In the genomic region with DNA sequence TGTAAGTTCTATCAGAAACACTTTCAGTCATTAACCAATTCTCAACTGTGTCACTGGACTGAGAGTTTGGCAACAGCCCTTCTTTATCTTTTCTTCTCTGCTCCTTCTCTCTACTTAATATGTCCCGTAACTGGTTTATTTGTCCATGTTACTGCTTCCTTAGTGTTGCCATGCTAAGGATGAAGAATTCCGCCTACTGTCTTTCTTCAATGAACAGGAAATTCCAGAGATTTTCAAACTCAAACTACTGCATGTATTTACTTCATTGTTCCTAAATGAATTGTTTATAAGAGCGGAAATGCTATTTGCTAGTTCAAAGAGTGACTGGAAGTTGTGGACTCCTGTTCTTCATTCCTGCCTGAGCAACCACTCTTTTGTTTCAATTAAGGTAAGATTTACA, we compare ENCODE assay signal across 1 cellular context.
TF ChIP-seq lines count a peak whose summit lies in the region.

No MANE protein-coding gene starts in this region.

TF ChIP-seq in WTC11, 78 proteins besides CTCF, POLR2A, EP300 and RAD21 (continued from another document):
- TF ChIP-seq, protein P1, sequence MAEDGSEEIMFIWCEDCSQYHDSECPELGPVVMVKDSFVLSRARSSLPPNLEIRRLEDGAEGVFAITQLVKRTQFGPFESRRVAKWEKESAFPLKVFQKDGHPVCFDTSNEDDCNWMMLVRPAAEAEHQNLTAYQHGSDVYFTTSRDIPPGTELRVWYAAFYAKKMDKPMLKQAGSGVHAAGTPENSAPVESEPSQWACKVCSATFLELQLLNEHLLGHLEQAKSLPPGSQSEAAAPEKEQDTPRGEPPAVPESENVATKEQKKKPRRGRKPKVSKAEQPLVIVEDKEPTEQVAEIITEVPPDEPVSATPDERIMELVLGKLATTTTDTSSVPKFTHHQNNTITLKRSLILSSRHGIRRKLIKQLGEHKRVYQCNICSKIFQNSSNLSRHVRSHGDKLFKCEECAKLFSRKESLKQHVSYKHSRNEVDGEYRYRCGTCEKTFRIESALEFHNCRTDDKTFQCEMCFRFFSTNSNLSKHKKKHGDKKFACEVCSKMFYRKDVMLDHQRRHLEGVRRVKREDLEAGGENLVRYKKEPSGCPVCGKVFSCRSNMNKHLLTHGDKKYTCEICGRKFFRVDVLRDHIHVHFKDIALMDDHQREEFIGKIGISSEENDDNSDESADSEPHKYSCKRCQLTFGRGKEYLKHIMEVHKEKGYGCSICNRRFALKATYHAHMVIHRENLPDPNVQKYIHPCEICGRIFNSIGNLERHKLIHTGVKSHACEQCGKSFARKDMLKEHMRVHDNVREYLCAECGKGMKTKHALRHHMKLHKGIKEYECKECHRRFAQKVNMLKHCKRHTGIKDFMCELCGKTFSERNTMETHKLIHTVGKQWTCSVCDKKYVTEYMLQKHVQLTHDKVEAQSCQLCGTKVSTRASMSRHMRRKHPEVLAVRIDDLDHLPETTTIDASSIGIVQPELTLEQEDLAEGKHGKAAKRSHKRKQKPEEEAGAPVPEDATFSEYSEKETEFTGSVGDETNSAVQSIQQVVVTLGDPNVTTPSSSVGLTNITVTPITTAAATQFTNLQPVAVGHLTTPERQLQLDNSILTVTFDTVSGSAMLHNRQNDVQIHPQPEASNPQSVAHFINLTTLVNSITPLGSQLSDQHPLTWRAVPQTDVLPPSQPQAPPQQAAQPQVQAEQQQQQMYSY (CRISPR knock-in tag; IDR thresholded peaks at IDR 0.05) = no peak
- TF ChIP-seq RELA (CRISPR knock-in tag; IDR thresholded peaks at IDR 0.05; ENCODE audit: borderline replicate concordance) (no peak), ZNF671 (CRISPR knock-in tag; IDR thresholded peaks at IDR 0.05) (no peak), CBFB (CRISPR knock-in tag; IDR thresholded peaks at IDR 0.05; ENCODE audit: low read depth) (no peak), SMAD3 (CRISPR knock-in tag; IDR thresholded peaks at IDR 0.05; ENCODE audit: borderline replicate concordance) (no peak), GRHL2 (CRISPR knock-in tag; IDR thresholded peaks at IDR 0.05; ENCODE audit: insufficient replicate concordance, severe bottlenecking) (no peak), MYBL2 (CRISPR knock-in tag; IDR thresholded peaks at IDR 0.05) (no peak)
- TF ChIP-seq, protein P2, sequence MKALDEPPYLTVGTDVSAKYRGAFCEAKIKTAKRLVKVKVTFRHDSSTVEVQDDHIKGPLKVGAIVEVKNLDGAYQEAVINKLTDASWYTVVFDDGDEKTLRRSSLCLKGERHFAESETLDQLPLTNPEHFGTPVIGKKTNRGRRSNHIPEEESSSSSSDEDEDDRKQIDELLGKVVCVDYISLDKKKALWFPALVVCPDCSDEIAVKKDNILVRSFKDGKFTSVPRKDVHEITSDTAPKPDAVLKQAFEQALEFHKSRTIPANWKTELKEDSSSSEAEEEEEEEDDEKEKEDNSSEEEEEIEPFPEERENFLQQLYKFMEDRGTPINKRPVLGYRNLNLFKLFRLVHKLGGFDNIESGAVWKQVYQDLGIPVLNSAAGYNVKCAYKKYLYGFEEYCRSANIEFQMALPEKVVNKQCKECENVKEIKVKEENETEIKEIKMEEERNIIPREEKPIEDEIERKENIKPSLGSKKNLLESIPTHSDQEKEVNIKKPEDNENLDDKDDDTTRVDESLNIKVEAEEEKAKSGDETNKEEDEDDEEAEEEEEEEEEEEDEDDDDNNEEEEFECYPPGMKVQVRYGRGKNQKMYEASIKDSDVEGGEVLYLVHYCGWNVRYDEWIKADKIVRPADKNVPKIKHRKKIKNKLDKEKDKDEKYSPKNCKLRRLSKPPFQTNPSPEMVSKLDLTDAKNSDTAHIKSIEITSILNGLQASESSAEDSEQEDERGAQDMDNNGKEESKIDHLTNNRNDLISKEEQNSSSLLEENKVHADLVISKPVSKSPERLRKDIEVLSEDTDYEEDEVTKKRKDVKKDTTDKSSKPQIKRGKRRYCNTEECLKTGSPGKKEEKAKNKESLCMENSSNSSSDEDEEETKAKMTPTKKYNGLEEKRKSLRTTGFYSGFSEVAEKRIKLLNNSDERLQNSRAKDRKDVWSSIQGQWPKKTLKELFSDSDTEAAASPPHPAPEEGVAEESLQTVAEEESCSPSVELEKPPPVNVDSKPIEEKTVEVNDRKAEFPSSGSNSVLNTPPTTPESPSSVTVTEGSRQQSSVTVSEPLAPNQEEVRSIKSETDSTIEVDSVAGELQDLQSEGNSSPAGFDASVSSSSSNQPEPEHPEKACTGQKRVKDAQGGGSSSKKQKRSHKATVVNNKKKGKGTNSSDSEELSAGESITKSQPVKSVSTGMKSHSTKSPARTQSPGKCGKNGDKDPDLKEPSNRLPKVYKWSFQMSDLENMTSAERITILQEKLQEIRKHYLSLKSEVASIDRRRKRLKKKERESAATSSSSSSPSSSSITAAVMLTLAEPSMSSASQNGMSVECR (CRISPR knock-in tag; IDR thresholded peaks at IDR 0.05; ENCODE audit: borderline replicate concordance) = no peak
- TF ChIP-seq, protein P3, sequence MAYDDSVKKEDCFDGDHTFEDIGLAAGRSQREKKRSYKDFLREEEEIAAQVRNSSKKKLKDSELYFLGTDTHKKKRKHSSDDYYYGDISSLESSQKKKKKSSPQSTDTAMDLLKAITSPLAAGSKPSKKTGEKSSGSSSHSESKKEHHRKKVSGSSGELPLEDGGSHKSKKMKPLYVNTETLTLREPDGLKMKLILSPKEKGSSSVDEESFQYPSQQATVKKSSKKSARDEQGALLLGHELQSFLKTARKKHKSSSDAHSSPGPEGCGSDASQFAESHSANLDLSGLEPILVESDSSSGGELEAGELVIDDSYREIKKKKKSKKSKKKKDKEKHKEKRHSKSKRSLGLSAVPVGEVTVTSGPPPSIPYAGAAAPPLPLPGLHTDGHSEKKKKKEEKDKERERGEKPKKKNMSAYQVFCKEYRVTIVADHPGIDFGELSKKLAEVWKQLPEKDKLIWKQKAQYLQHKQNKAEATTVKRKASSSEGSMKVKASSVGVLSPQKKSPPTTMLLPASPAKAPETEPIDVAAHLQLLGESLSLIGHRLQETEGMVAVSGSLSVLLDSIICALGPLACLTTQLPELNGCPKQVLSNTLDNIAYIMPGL (CRISPR knock-in tag; IDR thresholded peaks at IDR 0.05) = no peak
